Comparison of ENCODE assay signal across 23 cellular contexts in the genomic region with DNA sequence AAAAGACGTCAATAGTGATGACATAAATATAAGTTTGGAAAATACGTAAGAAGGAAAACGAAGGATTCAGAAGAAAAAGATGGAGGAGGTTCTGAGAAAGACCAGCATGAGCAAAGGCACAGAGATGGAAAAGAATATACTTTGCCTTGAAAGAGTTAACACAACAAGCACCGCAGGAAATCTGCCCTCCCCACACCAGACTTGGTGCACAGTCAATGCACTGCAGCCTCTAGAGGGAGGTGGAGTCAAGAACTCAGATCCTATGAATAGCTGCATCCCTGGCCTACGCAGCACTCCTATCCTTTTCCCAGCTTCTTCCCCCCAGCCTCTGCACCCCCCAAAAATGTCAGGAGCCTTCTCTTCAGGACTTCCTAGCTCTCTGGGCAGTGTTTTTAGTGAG.
DNase-seq lines count a peak whose midpoint lies in the region; ATAC-seq and TF ChIP-seq lines count a peak whose summit lies in the region.
"Had no signal": no experiment of that assay in that cellular context is flagged by ENCODE, and none has a peak within 500 bp of the region (broad histone marks: within the 10 kb centered on the region; RNA-seq: fewer than 3 reads in every experiment).

No MANE protein-coding gene starts in this region.

- no peak overlapping the region for H3K4me3 Mint-ChIP-seq in H9
- H3K4me3 Mint-ChIP-seq in WTC11 = no peak overlapping the region
- H3K4me3 Mint-ChIP-seq in activated T-helper 1 cell treated with anti-CD3 and anti-CD28 coated beads, Interleukin-12 subunit alpha, Interleukin-12 subunit beta, Interleukin-2, Interleukin-4 antibody, amounts not matched to agents 30 ng/mL and 10 ng/mL and 1 ng/mL, durations not matched to agents 14 hours and 24 hours and 36 hours = no peak overlapping the region
- H3K4me3 Mint-ChIP-seq: B cell; CD4-positive, alpha-beta T cell had no signal

- H4K91ac ChIP-seq in H9 (ENCODE audit: insufficient read length, low read depth, low read length) = no peak overlapping the region

- H3K27me3 ChIP-seq in H9 (ENCODE audit: insufficient read depth, low read length) = no peaks in the 10 kb centered on the region
- H3K27me3 ChIP-seq: SJSA1 had no signal

- H3K27ac ChIP-seq in 22Rv1 (no peak overlapping the region), H9 (ENCODE audit: insufficient read length, low read depth, low read length) (no peak overlapping the region)
- H3K27ac ChIP-seq: GM23248, SJSA1 had no signal

- WGBS in H9 (ENCODE audit: extremely low coverage, insufficient read length, low lambda C conversion rate) = no CpG with 5 or more reads among the region's 5 CpGs

- H3K27ac Mint-ChIP-seq in H9 = no peak overlapping the region
- H3K27ac Mint-ChIP-seq in WTC11 = no peak overlapping the region
- no peak overlapping the region for H3K27ac Mint-ChIP-seq in activated T-helper 1 cell treated with anti-CD3 and anti-CD28 coated beads, Interleukin-12 subunit alpha, Interleukin-12 subunit beta, Interleukin-2, Interleukin-4 antibody, amounts not matched to agents 30 ng/mL and 10 ng/mL and 1 ng/mL, durations not matched to agents 14 hours and 24 hours and 36 hours
- H3K27ac Mint-ChIP-seq: B cell; CD4-positive, alpha-beta T cell had no signal

- no peak overlapping the region for H3K4me2 ChIP-seq in H9 (ENCODE audit: insufficient read depth, insufficient read length, low read length)

- no peak overlapping the region for H2BK5ac ChIP-seq in H9 (ENCODE audit: insufficient read length, low read length)

- H2BK12ac ChIP-seq in H9 (ENCODE audit: insufficient read length, low read depth, low read length) = no peak overlapping the region

- CTCF ChIA-PET in WTC11 (lab: Charles Lee) = no interaction called here

- H3K9me3 Mint-ChIP-seq in H9 (no peaks in the 10 kb centered on the region), WTC11 (peaks cover under 1% of the 10 kb centered on the region; the same call in 1 of the 2 replicates)
- H3K9me3 Mint-ChIP-seq in activated T-helper 1 cell treated with anti-CD3 and anti-CD28 coated beads, Interleukin-12 subunit alpha, Interleukin-12 subunit beta, Interleukin-2, Interleukin-4 antibody, amounts not matched to agents 30 ng/mL and 10 ng/mL and 1 ng/mL, durations not matched to agents 14 hours and 24 hours and 36 hours = peaks cover 7% of the 10 kb centered on the region

- no peak overlapping the region for H3K56ac ChIP-seq in H9 (ENCODE audit: insufficient read length, low read depth, low read length)

- H4K20me1 ChIP-seq in H9 (ENCODE audit: control insufficient read depth, insufficient read depth, insufficient read length) = no peaks in the 10 kb centered on the region

- peak; percentile 12; the same call in 1 of the 2 replicates for TF ChIP-seq CTCF in 22Rv1 (IDR thresholded peaks at IDR 0.05)
- TF ChIP-seq CTCF in H9 (conservative IDR thresholded peaks at IDR 0.05) = peak; percentile 31; the same call in 2 of the 3 replicates
- no peak for TF ChIP-seq CTCF in WTC11 (IDR thresholded peaks at IDR 0.05)
- peak; percentile 19 for TF ChIP-seq CTCF in epithelial cell of proximal tubule (conservative IDR thresholded peaks at IDR 0.05; ENCODE audit: low read depth, low read length)

- no peak overlapping the region for H4K8ac ChIP-seq in H9 (replicated peaks; ENCODE audit: insufficient read length, low read depth, low read length)

- H3K36me3 Mint-ChIP-seq in H9 (ENCODE audit: insufficient read depth in 1 of 3, low read depth in 3 of 3) = no peaks in the 10 kb centered on the region
- H3K36me3 Mint-ChIP-seq in WTC11 = no peaks in the 10 kb centered on the region
- no peaks in the 10 kb centered on the region for H3K36me3 Mint-ChIP-seq in activated T-helper 1 cell treated with anti-CD3 and anti-CD28 coated beads, Interleukin-12 subunit alpha, Interleukin-12 subunit beta, Interleukin-2, Interleukin-4 antibody, amounts not matched to agents 30 ng/mL and 10 ng/mL and 1 ng/mL, durations not matched to agents 14 hours and 24 hours and 36 hours (ENCODE audit: low read depth)

- POLR2A ChIA-PET in WTC11 (lab: Charles Lee) = interaction anchor here (0.6 kb wide), 1 partner anchor 63 kb away, joined by 8 read pairs; no protein-coding TSS in a partner anchor

- no peaks in the 10 kb centered on the region for H3K79me1 ChIP-seq in H9 (ENCODE audit: insufficient read depth, low read depth, low read length, poor library complexity, severe bottlenecking)

- no peak overlapping the region for H3K18ac ChIP-seq in H9 (ENCODE audit: insufficient read length, low read depth, low read length)

- H3K4me1 Mint-ChIP-seq in H9 (0 out of 4 replicates have a peak, but pooled peaks cover 0 to 3% of the 10 kb centered on the region in 2 experiments), WTC11 (0 out of 2 replicates have a peak, but pooled peaks cover 4% of the 10 kb centered on the region)
- H3K4me1 Mint-ChIP-seq in activated T-helper 1 cell treated with anti-CD3 and anti-CD28 coated beads, Interleukin-12 subunit alpha, Interleukin-12 subunit beta, Interleukin-2, Interleukin-4 antibody, amounts not matched to agents 30 ng/mL and 10 ng/mL and 1 ng/mL, durations not matched to agents 14 hours and 24 hours and 36 hours (ENCODE audit: low read depth) = no peaks in the 10 kb centered on the region
- H3K4me1 Mint-ChIP-seq: B cell had no signal

- H3K27me3 Mint-ChIP-seq in H9 (ENCODE audit: low read depth) = no peaks in the 10 kb centered on the region
- H3K27me3 Mint-ChIP-seq in WTC11 (ENCODE audit: low read depth) = no peaks in the 10 kb centered on the region
- no peaks in the 10 kb centered on the region for H3K27me3 Mint-ChIP-seq in activated T-helper 1 cell treated with anti-CD3 and anti-CD28 coated beads, Interleukin-12 subunit alpha, Interleukin-12 subunit beta, Interleukin-2, Interleukin-4 antibody, amounts not matched to agents 30 ng/mL and 10 ng/mL and 1 ng/mL, durations not matched to agents 14 hours and 24 hours and 36 hours (ENCODE audit: insufficient read depth)
- H3K27me3 Mint-ChIP-seq: B cell; CD4-positive, alpha-beta T cell had no signal

- peak overlapping the region; percentile 59 for H2AFZ ChIP-seq in H9 (ENCODE audit: low read length)
- H2AFZ ChIP-seq: GM23248 had no signal

- H2BK20ac ChIP-seq in H9 (ENCODE audit: low read depth, low read length, poor library complexity, severe bottlenecking) = no peak overlapping the region

- no peak overlapping the region for H3T11ph ChIP-seq in H9 (ENCODE audit: low read length)

- H3K4ac ChIP-seq in H9 (ENCODE audit: low read depth, low read length) = no peak overlapping the region

- no peak overlapping the region for H2AK5ac ChIP-seq in H9 (ENCODE audit: insufficient read length, low read length)

- no peaks in the 10 kb centered on the region for H3K23me2 ChIP-seq in H9 (ENCODE audit: insufficient read length, low read depth, low read length, poor library complexity, severe bottlenecking)

- no peak overlapping the region for H2BK15ac ChIP-seq in H9 (ENCODE audit: low read depth, low read length)

- H3K4me3 ChIP-seq in epithelial cell of proximal tubule (ENCODE audit: low read depth, low read length) = no peak overlapping the region
- H3K4me3 ChIP-seq: GM23248, SJSA1 had no signal

- no peak overlapping the region for H3K23ac ChIP-seq in H9 (ENCODE audit: insufficient read length, low read depth, low read length)

- no peaks in the 10 kb centered on the region for H3K4me1 ChIP-seq in H9 (ENCODE audit: insufficient read depth, low read length)
- H3K4me1 ChIP-seq: SJSA1 had no signal

- H3K14ac ChIP-seq in H9 (ENCODE audit: insufficient read depth, low read length) = no peak overlapping the region

- H4K5ac ChIP-seq in H9 (ENCODE audit: insufficient read length, low read depth, low read length) = no peak overlapping the region

- H2BK120ac ChIP-seq in H9 (ENCODE audit: low read depth, low read length, poor library complexity, severe bottlenecking) = no peak overlapping the region

- intact Hi-C loops in activated T-helper 1 cell treated with anti-CD3 and anti-CD28 coated beads, Interleukin-12 subunit alpha, Interleukin-12 subunit beta, Interleukin-2, Interleukin-4 antibody, amounts not matched to agents 30 ng/mL and 10 ng/mL and 1 ng/mL, durations not matched to agents 14 hours and 24 hours and 36 hours (cut with micrococcal nuclease) = no loop called here
- intact Hi-C loops in Right ventricle myocardium superior (cut with DNase I) = no loop called here

- no peaks in the 10 kb centered on the region for H3K9me3 ChIP-seq in H9 (ENCODE audit: control insufficient read depth, low read depth, low read length)
- H3K9me3 ChIP-seq: SJSA1 had no signal

- H3K9ac ChIP-seq in H9 (ENCODE audit: extremely low read depth, insufficient read length, low read length) = no peak overlapping the region
- H3K9ac ChIP-seq: GM23248 had no signal

- no peaks in the 10 kb centered on the region for H3K79me2 ChIP-seq in H9 (ENCODE audit: insufficient read depth, low read length)

- ATAC-seq in WTC11 (peak; percentile 75), Right ventricle myocardium superior (ENCODE audit: poor library complexity) (no peak)

- peak; percentile 43 for DNase-seq in H9
- DNase-seq in WTC11 (ENCODE audit: low spot score) = no peak
- DNase-seq in epithelial cell of proximal tubule (ENCODE audit: low read depth) = no peak
- no peak for DNase-seq in activated T-helper 1 cell treated with anti-CD3 and anti-CD28 coated beads, Interleukin-12 subunit alpha, Interleukin-12 subunit beta, Interleukin-2, Interleukin-4 antibody, amounts not matched to agents 30 ng/mL and 10 ng/mL and 1 ng/mL, durations not matched to agents 14 hours and 24 hours and 36 hours (ENCODE audit: low spot score)
- no peak for DNase-seq in NCI-H2227 (lab: John Stamatoyannopoulos, UW; ENCODE audit: unreplicated experiment)
- no peak for DNase-seq in NK-92 treated with Interleukin-12 subunit alpha and Interleukin-12 subunit beta, amount 100 ng/mL, for 24 hours (lab: John Stamatoyannopoulos, UW)
- no peak for DNase-seq in Right ventricle myocardium superior
- DNase-seq: CD4-positive, alpha-beta T cell; COR-L47; DMS 273 treated with DMSO at 0.1 percent for 48 hours; DMS79 treated with DMSO at 0.1 percent for 48 hours; GM23248; KG1; NCI-H1092 treated with DMSO at 0.1 percent for 48 hours; NCI-H1436 treated with DMSO at 0.1 percent for 48 hours; NCI-H1930; NCI-H345; NCI-H524 treated with DMSO at 0.1 percent for 48 hours; NCI-H82; SW 1271 had no signal

TF ChIP-seq in WTC11, 78 proteins besides CTCF, POLR2A, EP300 and RAD21:
- no peak for TF ChIP-seq ZNF121 (CRISPR knock-in tag; IDR thresholded peaks at IDR 0.05)
- no peak for TF ChIP-seq ETV6 (CRISPR knock-in tag; IDR thresholded peaks at IDR 0.05)
- no peak for TF ChIP-seq MYBL2 (CRISPR knock-in tag; IDR thresholded peaks at IDR 0.05)
- TF ChIP-seq ZNF317 (CRISPR knock-in tag; IDR thresholded peaks at IDR 0.05; ENCODE audit: borderline replicate concordance, low read depth) = no peak
- no peak for TF ChIP-seq NR3C1 (CRISPR knock-in tag; conservative IDR thresholded peaks at IDR 0.05; ENCODE audit: low read depth)
- TF ChIP-seq, protein P1, sequence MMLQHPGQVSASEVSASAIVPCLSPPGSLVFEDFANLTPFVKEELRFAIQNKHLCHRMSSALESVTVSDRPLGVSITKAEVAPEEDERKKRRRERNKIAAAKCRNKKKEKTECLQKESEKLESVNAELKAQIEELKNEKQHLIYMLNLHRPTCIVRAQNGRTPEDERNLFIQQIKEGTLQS (CRISPR knock-in tag; conservative IDR thresholded peaks at IDR 0.05) = no peak
